21 cellular contexts compared by ENCODE assay signal in genomic region chr11:126840201-126840886, GRCh38.
DNase-seq lines count a peak whose midpoint lies in the region; ATAC-seq, FAIRE-seq and TF ChIP-seq lines count a peak whose summit lies in the region.
"Had no signal": no experiment of that assay in that cellular context is flagged by ENCODE, and none has a peak within 500 bp of the region (broad histone marks: within the 10 kb centered on the region; RNA-seq: fewer than 3 reads in every experiment).

No MANE protein-coding gene starts in this region.

- peak; percentile 42 for DNase-seq in GM04503 (ENCODE audit: low read depth)
- peak; percentile 85 for DNase-seq in astrocyte (ENCODE audit: low read depth)
- peak; percentile 22 for DNase-seq in left kidney (ENCODE audit: low read depth, low spot score)
- DNase-seq in DMS153 treated with DMSO at 0.1 percent for 48 hours (lab: John Stamatoyannopoulos, UW; ENCODE audit: unreplicated experiment): no peak
- DNase-seq in ovary: no peak
- DNase-seq in activated CD8-positive, alpha-beta T cell treated with anti-CD3 and anti-CD28 coated beads for 36 hours: no peak
- DNase-seq: activated naive CD4-positive, alpha-beta T cell treated with Interleukin-2 at 50 U/mL for 16 hours; activated T-cell treated with anti-CD3 and anti-CD28 coated beads, Interleukin-2, amount 50 U/mL, for 4 hours; central memory CD4-positive, alpha-beta T cell; DMS79; H7; NCI-H510A; NK-92 treated with Interleukin-12 subunit alpha and Interleukin-12 subunit beta, amount 100 ng/mL, for 24 hours; occipital lobe; SJCRH30; stomach had no signal

- H3K4me3 ChIP-seq in astrocyte (ENCODE audit: insufficient read depth, low read depth, low read length): no peak overlapping the region
- no peak overlapping the region for H3K4me3 ChIP-seq in ovary
- H3K4me3 ChIP-seq: gastroesophageal sphincter, right atrium auricular region, SJCRH30, stomach had no signal

- no peaks in the 10 kb centered on the region for H3K79me2 ChIP-seq in astrocyte (ENCODE audit: insufficient read depth, low read length)

- H3K4me1 ChIP-seq in astrocyte (ENCODE audit: insufficient read depth, low read length) (no peaks in the 10 kb centered on the region), ovary (ENCODE audit: insufficient read depth) (no peaks in the 10 kb centered on the region)
- H3K4me1 ChIP-seq: gastroesophageal sphincter, right atrium auricular region, SJCRH30, stomach had no signal

- H3K36me3 Mint-ChIP-seq in astrocyte (ENCODE audit: low read depth, unreplicated experiment): peaks cover 3% of the 10 kb centered on the region
- no peaks in the 10 kb centered on the region for H3K36me3 Mint-ChIP-seq in activated CD8-positive, alpha-beta T cell treated with anti-CD3 and anti-CD28 coated beads for 36 hours (ENCODE audit: low read depth)

- intact Hi-C loops in ovary (cut with DNase I): no loop called here
- intact Hi-C loops in activated CD8-positive, alpha-beta T cell treated with anti-CD3 and anti-CD28 coated beads for 36 hours (cut with micrococcal nuclease): no loop called here

- H3K36me3 ChIP-seq in astrocyte (ENCODE audit: insufficient read depth, low read length) (no peaks in the 10 kb centered on the region), ovary (no peaks in the 10 kb centered on the region)
- H3K36me3 ChIP-seq: gastroesophageal sphincter, right atrium auricular region, SJCRH30, stomach had no signal

- TF ChIP-seq EP300 in ovary (IDR thresholded peaks at IDR 0.05): no peak

- H3K4me1 Mint-ChIP-seq in astrocyte (ENCODE audit: low read depth, unreplicated experiment): peaks cover 28% of the 10 kb centered on the region
- H3K4me1 Mint-ChIP-seq in activated CD8-positive, alpha-beta T cell treated with anti-CD3 and anti-CD28 coated beads for 36 hours (ENCODE audit: low read depth): no peaks in the 10 kb centered on the region

- H3K27me3 ChIP-seq in astrocyte (ENCODE audit: insufficient read depth, low read length) (no peaks in the 10 kb centered on the region), ovary (no peaks in the 10 kb centered on the region)
- H3K27me3 ChIP-seq: right atrium auricular region, SJCRH30, stomach had no signal

- peaks cover 3% of the 10 kb centered on the region for H3K9me3 Mint-ChIP-seq in astrocyte (ENCODE audit: unreplicated experiment)
- H3K9me3 Mint-ChIP-seq in activated CD8-positive, alpha-beta T cell treated with anti-CD3 and anti-CD28 coated beads for 36 hours: no peaks in the 10 kb centered on the region
- H3K9me3 Mint-ChIP-seq: activated T-cell treated with anti-CD3 and anti-CD28 coated beads, Interleukin-2, amount 50 U/mL, for 4 hours had no signal

- peak overlapping the region; percentile 48 for H3K27ac Mint-ChIP-seq in astrocyte (ENCODE audit: unreplicated experiment)
- H3K27ac Mint-ChIP-seq in activated CD8-positive, alpha-beta T cell treated with anti-CD3 and anti-CD28 coated beads for 36 hours: no peak overlapping the region

- H3K4me3 Mint-ChIP-seq in astrocyte (ENCODE audit: unreplicated experiment): no peak overlapping the region
- no peak overlapping the region for H3K4me3 Mint-ChIP-seq in activated CD8-positive, alpha-beta T cell treated with anti-CD3 and anti-CD28 coated beads for 36 hours
- H3K4me3 Mint-ChIP-seq: activated T-cell treated with anti-CD3 and anti-CD28 coated beads, Interleukin-2, amount 50 U/mL, for 4 hours had no signal

- POLR2A ChIA-PET in activated CD8-positive, alpha-beta T cell treated with anti-CD3 and anti-CD28 coated beads for 36 hours (lab: Charles Lee): no interaction called here

- no peaks in the 10 kb centered on the region for H3K27me3 Mint-ChIP-seq in astrocyte (ENCODE audit: low read depth, unreplicated experiment)
- no peaks in the 10 kb centered on the region for H3K27me3 Mint-ChIP-seq in activated CD8-positive, alpha-beta T cell treated with anti-CD3 and anti-CD28 coated beads for 36 hours

- peak overlapping the region; percentile 48 for H3K4me2 ChIP-seq in astrocyte (ENCODE audit: low read length)

- peak overlapping the region; percentile 24 for H3K9ac ChIP-seq in astrocyte (ENCODE audit: low read length)

- H2AFZ ChIP-seq in astrocyte (ENCODE audit: low read depth, low read length): no peak overlapping the region

- ATAC-seq in HG02870 (IDR thresholded peaks at IDR 0.05; ENCODE audit: unreplicated experiment): no peak
- ATAC-seq in activated CD8-positive, alpha-beta T cell treated with anti-CD3 and anti-CD28 coated beads for 36 hours: no peak
- ATAC-seq: activated T-cell treated with anti-CD3 and anti-CD28 coated beads, Interleukin-2, amount 50 U/mL, for 4 hours; gastroesophageal sphincter; Panc1 had no signal

- FAIRE-seq in astrocyte (lab: Jason Lieb, UNC): peak; percentile 74
- FAIRE-seq: keratinocyte had no signal

- H3K27ac ChIP-seq in astrocyte (ENCODE audit: low read depth, low read length): peak overlapping the region; percentile 48
- no peak overlapping the region for H3K27ac ChIP-seq in ovary
- H3K27ac ChIP-seq: gastroesophageal sphincter, right atrium auricular region, SJCRH30, stomach had no signal

- no peaks in the 10 kb centered on the region for H3K9me3 ChIP-seq in astrocyte (ENCODE audit: insufficient read depth, low read depth, low read length)
- H3K9me3 ChIP-seq in ovary: no peaks in the 10 kb centered on the region
- H3K9me3 ChIP-seq: gastroesophageal sphincter, right atrium auricular region, SJCRH30, stomach had no signal

- CTCF ChIA-PET in activated CD8-positive, alpha-beta T cell treated with anti-CD3 and anti-CD28 coated beads for 36 hours (lab: Charles Lee): no interaction called here

- TF ChIP-seq POLR2A in ovary (IDR thresholded peaks at IDR 0.05): no peak

- TF ChIP-seq CTCF in astrocyte (IDR thresholded peaks at IDR 0.05; ENCODE audit: insufficient read depth, low read depth, low read length): no peak
- TF ChIP-seq CTCF in ovary (IDR thresholded peaks at IDR 0.05): no peak
- no peak for TF ChIP-seq CTCF in activated CD8-positive, alpha-beta T cell treated with anti-CD3 and anti-CD28 coated beads for 36 hours (IDR thresholded peaks at IDR 0.05)

- H4K20me1 ChIP-seq in astrocyte (ENCODE audit: insufficient read depth, low read length): no peaks in the 10 kb centered on the region

- 51 to 68% (median 57%) methylated on average over 7 of the region's 7 CpGs for WGBS in ovary, 3 donors

Comparison
In these comparisons a context has a peak if more than half of its experiments do, and no peak if none do; other contexts are left out.
1. DNase-seq: peak in GM04503 (single experiment), astrocyte (single experiment) and left kidney (single experiment); none in DMS153 treated with DMSO at 0.1 percent for 48 hours (single experiment), ovary (0 of 5) and activated CD8-positive, alpha-beta T cell treated with anti-CD3 and anti-CD28 coated beads for 36 hours (single experiment).